ENCODE assay signal across 8 cellular contexts in genomic region chr15:63042879-63043340, GRCh38. TPM values are rescaled to one million over a fixed set of nuclear protein-coding genes. Genes with fewer than 3 reads are reported as not detected.
DNase-seq lines count a peak whose midpoint lies in the region; ATAC-seq and TF ChIP-seq lines count a peak whose summit lies in the region.

No MANE protein-coding gene starts in this region.

- POLR2A ChIA-PET in T-cell (lab: Charles Lee), result no interaction called here

- H3K36me3 Mint-ChIP-seq in T-cell (no peaks in the 10 kb centered on the region), osteocyte (ENCODE audit: unreplicated experiment) (peaks cover 36% of the 10 kb centered on the region)

- H3K27me3 Mint-ChIP-seq in T-cell, result peaks cover 56 to 75% of the 10 kb centered on the region in 2 donors
- no peaks in the 10 kb centered on the region for H3K27me3 Mint-ChIP-seq in osteocyte (ENCODE audit: unreplicated experiment)

- H3K4me1 Mint-ChIP-seq in T-cell, result peaks cover 6 to 24% (median 19%) of the 10 kb centered on the region in 3 donors
- H3K4me1 Mint-ChIP-seq in osteocyte (ENCODE audit: unreplicated experiment), result peaks cover 63% of the 10 kb centered on the region

- ATAC-seq in T-cell (replicated peaks in 1 of 4) (peak in 3 of 4 experiments; percentile 11 to 35 (median 27)), HG03571 (IDR thresholded peaks at IDR 0.05; ENCODE audit: unreplicated experiment) (no peak)

- DNase-seq in ELR (ENCODE audit: low read depth) (peak; percentile 49), T-cell (peak in 3 of 34 experiments; percentile 3 to 11 (median 5)), foreskin fibroblast (peak in 1 of 2 donors; percentile 60), osteocyte (ENCODE audit: extremely low spot score, unreplicated experiment) (no peak), Kasumi-1 (lab: John Stamatoyannopoulos, UW) (no peak), NCI-H1694 treated with DMSO at 0.1 percent for 48 hours (lab: John Stamatoyannopoulos, UW) (no peak), GF-D8 (lab: John Stamatoyannopoulos, UW) (no peak)

- CTCF ChIA-PET in T-cell (lab: Charles Lee), result interaction anchor here in 1 of 2 donors (0.8 kb wide), 1 partner anchor 53 kb away, joined by 3 read pairs; no protein-coding TSS in a partner anchor

- H3K4me3 Mint-ChIP-seq in T-cell, result peak overlapping the region; percentile 60 to 68 (median 64)
- peak overlapping the region; percentile 99 for H3K4me3 Mint-ChIP-seq in osteocyte (ENCODE audit: unreplicated experiment)

- peak overlapping the region; percentile 75 to 95 for H3K4me3 ChIP-seq in foreskin fibroblast (ENCODE audit: low read depth in 1 of 2, low read length in 2 of 2)

- TF ChIP-seq CTCF in foreskin fibroblast (IDR thresholded peaks at IDR 0.05; ENCODE audit: low read depth, low read length), result no peak
- TF ChIP-seq CTCF in osteocyte (IDR thresholded peaks at IDR 0.05), result no peak

- H3K9me3 Mint-ChIP-seq in T-cell (no peaks in the 10 kb centered on the region), osteocyte (ENCODE audit: unreplicated experiment) (peaks cover 4% of the 10 kb centered on the region)

- H3K27ac Mint-ChIP-seq in T-cell, result no peak overlapping the region
- H3K27ac Mint-ChIP-seq in osteocyte (ENCODE audit: unreplicated experiment), result peak overlapping the region; percentile 99

RNA-seq across cellular contexts. Expression of gene TPM1, which starts 0.4 kb away (rescaled TPM):
- 10 to 100 TPM; 12.1 to 27.0 (median 23.3) TPM for total RNA-seq in T-cell
- 1,635 and 1,747 TPM in 2 replicates for total RNA-seq in osteocyte

Comparison
In these comparisons a context has a peak if more than half of its experiments do, and no peak if none do; other contexts are left out.
1. RNA of gene TPM1, which starts 0.4 kb away (total RNA-seq): 1,635 to 1,747 TPM in osteocyte; 12.1 to 27.0 TPM in T-cell; every median in the first group is over 10 times any median in the second.